In genomic region chr18:40346146-40346545, GRCh38 we compare ENCODE assay signal across 17 cellular contexts.
A peak's percentile ranks its signal among the peaks of the same experiment; 100 is the strongest.
DNase-seq lines count a peak whose midpoint lies in the region; ATAC-seq and TF ChIP-seq lines count a peak whose summit lies in the region.
"Had no signal": no experiment of that assay in that cellular context is flagged by ENCODE, and none has a peak within 500 bp of the region (broad histone marks: within the 10 kb centered on the region; RNA-seq: fewer than 3 reads in every experiment).

No MANE protein-coding gene starts in this region.

- no peak overlapping the region for H2BK120ac ChIP-seq in mesenchymal stem cell (ENCODE audit: low read depth, low read length)

- H3K27me3 ChIP-seq in fibroblast of lung (ENCODE audit: control insufficient read depth, insufficient read depth, low read length), result no peaks in the 10 kb centered on the region
- no peaks in the 10 kb centered on the region for H3K27me3 ChIP-seq in mesenchymal stem cell (ENCODE audit: control insufficient read depth in 1 of 2, insufficient read depth in 1 of 2, low read length in 2 of 2)
- no peaks in the 10 kb centered on the region for H3K27me3 ChIP-seq in left ventricle myocardium inferior (ENCODE audit: low read depth)
- H3K27me3 ChIP-seq: BLaER1 had no signal

- H3K4me3 ChIP-seq in fibroblast of lung (replicated peaks in 1 of 4; ENCODE audit: control extremely low read depth in 1 of 4, insufficient read depth in 1 of 4, low read depth in 3 of 4, low read length in 4 of 4), result no peak overlapping the region
- H3K4me3 ChIP-seq in mesenchymal stem cell (ENCODE audit: insufficient read depth in 1 of 2, low read depth in 1 of 2, low read length in 2 of 2), result no peak overlapping the region
- no peak overlapping the region for H3K4me3 ChIP-seq in left ventricle myocardium inferior
- H3K4me3 ChIP-seq: BLaER1, GM23338 had no signal

- H3K79me2 ChIP-seq in fibroblast of lung (ENCODE audit: control insufficient read depth, insufficient read depth, low read length), result no peaks in the 10 kb centered on the region

- no peaks in the 10 kb centered on the region for H3K79me1 ChIP-seq in mesenchymal stem cell (replicated peaks; ENCODE audit: low read length, poor library complexity, severe bottlenecking)

- no peak overlapping the region for H3K23ac ChIP-seq in mesenchymal stem cell (ENCODE audit: low read length in 2 of 2)

- DNase-seq in GM04504 (ENCODE audit: low read depth), result peak; percentile 6
- peak; percentile 83 for DNase-seq in NCI-H82 treated with DMSO at 0.1 percent for 48 hours (lab: John Stamatoyannopoulos, UW; ENCODE audit: unreplicated experiment)
- DNase-seq in fibroblast of lung (ENCODE audit: low read depth in 2 of 2), result peak; percentile 5 to 6
- DNase-seq in mesenchymal stem cell, result peak; percentile 4
- no peak for DNase-seq in left ventricle myocardium inferior
- no peak for DNase-seq in EL
- no peak for DNase-seq in activated T-cell treated with anti-CD3 and anti-CD28 coated beads, Interleukin-2, amount 50 U/mL, for 48 hours
- DNase-seq: ACHN; CD4-positive, alpha-beta memory T cell; DMS53; DND-41; HCEC 1CT; Karpas-422; KBM-7 had no signal

- H3K4me2 ChIP-seq in fibroblast of lung (ENCODE audit: extremely low read depth, insufficient read depth, low read length), result no peak overlapping the region
- no peak overlapping the region for H3K4me2 ChIP-seq in mesenchymal stem cell (ENCODE audit: low read length, poor library complexity, severe bottlenecking)
- H3K4me2 ChIP-seq: BLaER1, GM23338 had no signal

- no peaks in the 10 kb centered on the region for H4K20me1 ChIP-seq in fibroblast of lung (ENCODE audit: control insufficient read depth, extremely low read depth, insufficient read depth, low read length)
- H4K20me1 ChIP-seq: BLaER1 had no signal

- no peak overlapping the region for H2BK5ac ChIP-seq in mesenchymal stem cell (ENCODE audit: low read depth, low read length, poor library complexity, severe bottlenecking)

- H3K18ac ChIP-seq in mesenchymal stem cell (ENCODE audit: low read depth in 1 of 2, low read length in 2 of 2), result no peak overlapping the region

- no peaks in the 10 kb centered on the region for H3K9me3 ChIP-seq in fibroblast of lung (ENCODE audit: control insufficient read depth, insufficient read depth, low read depth, low read length)
- no peaks in the 10 kb centered on the region for H3K9me3 ChIP-seq in mesenchymal stem cell (ENCODE audit: control insufficient read depth, low read length)
- H3K9me3 ChIP-seq in left ventricle myocardium inferior (replicated peaks), result no peaks in the 10 kb centered on the region
- H3K9me3 ChIP-seq: BLaER1 had no signal

- H3K36me3 ChIP-seq in fibroblast of lung (ENCODE audit: control insufficient read depth, insufficient read depth, low read length) (no peaks in the 10 kb centered on the region), mesenchymal stem cell (ENCODE audit: control insufficient read depth in 1 of 2, insufficient read depth in 2 of 2, low read depth in 1 of 2, low read length in 2 of 2) (no peaks in the 10 kb centered on the region), left ventricle myocardium inferior (no peaks in the 10 kb centered on the region)
- H3K36me3 ChIP-seq: BLaER1 had no signal

- H2BK12ac ChIP-seq in mesenchymal stem cell (ENCODE audit: low read length in 2 of 2), result no peak overlapping the region

- H3K27ac ChIP-seq in fibroblast of lung (ENCODE audit: insufficient read depth, low read length) (no peak overlapping the region), mesenchymal stem cell (ENCODE audit: low read length, poor library complexity, severe bottlenecking) (no peak overlapping the region), left ventricle myocardium inferior (replicated peaks) (no peak overlapping the region)
- H3K27ac ChIP-seq: BLaER1 had no signal

- H4K91ac ChIP-seq in mesenchymal stem cell (ENCODE audit: low read length), result no peak overlapping the region

- no peak overlapping the region for H3K9ac ChIP-seq in fibroblast of lung (ENCODE audit: insufficient read depth, low read length)
- H3K9ac ChIP-seq in mesenchymal stem cell (ENCODE audit: low read length), result no peak overlapping the region
- H3K9ac ChIP-seq: BLaER1 had no signal

- no peak overlapping the region for H2AK5ac ChIP-seq in mesenchymal stem cell (ENCODE audit: low read length, severe bottlenecking)

- no peak overlapping the region for H4K8ac ChIP-seq in mesenchymal stem cell (ENCODE audit: low read length)

- H3K4me1 ChIP-seq in fibroblast of lung (ENCODE audit: control insufficient read depth, extremely low read depth, insufficient read depth, low read length), result no peaks in the 10 kb centered on the region
- no peaks in the 10 kb centered on the region for H3K4me1 ChIP-seq in mesenchymal stem cell (ENCODE audit: control insufficient read depth, insufficient read depth, low read depth, low read length)
- H3K4me1 ChIP-seq in left ventricle myocardium inferior, result no peaks in the 10 kb centered on the region
- H3K4me1 ChIP-seq: BLaER1 had no signal

- intact Hi-C loops in left ventricle myocardium inferior (cut with micrococcal nuclease), result no loop called here

- TF ChIP-seq CTCF in fibroblast of lung (conservative IDR thresholded peaks at IDR 0.05 in 1 of 2, IDR thresholded peaks at IDR 0.05 in 1 of 2; ENCODE audit: low read depth in 1 of 2, low read length in 2 of 2), result no peak
- no peak for TF ChIP-seq CTCF in left ventricle myocardium inferior (IDR thresholded peaks at IDR 0.05; ENCODE audit: borderline replicate concordance)

- H2BK15ac ChIP-seq in mesenchymal stem cell (ENCODE audit: low read depth, poor library complexity, severe bottlenecking), result no peak overlapping the region

- H2AFZ ChIP-seq in fibroblast of lung (ENCODE audit: low read length) (no peak overlapping the region), mesenchymal stem cell (ENCODE audit: low read depth, low read length) (no peak overlapping the region)
- H2AFZ ChIP-seq: GM23338 had no signal

- H3K4ac ChIP-seq in mesenchymal stem cell (ENCODE audit: low read depth in 1 of 2, low read length in 2 of 2), result no peak overlapping the region

- no peak for ATAC-seq in GM19452 (IDR thresholded peaks at IDR 0.05; ENCODE audit: unreplicated experiment)
- ATAC-seq: GM23338 had no signal

- H3K14ac ChIP-seq in mesenchymal stem cell (ENCODE audit: low read length in 2 of 2), result no peak overlapping the region

Comparison
In these comparisons a context has a peak if more than half of its experiments do, and no peak if none do; other contexts are left out.
1. DNase-seq: peak in GM04504 (single experiment), NCI-H82 treated with DMSO at 0.1 percent for 48 hours (single experiment), fibroblast of lung (2 of 2) and mesenchymal stem cell (single experiment); none in left ventricle myocardium inferior (single experiment), EL (single experiment) and activated T-cell treated with anti-CD3 and anti-CD28 coated beads, Interleukin-2, amount 50 U/mL, for 48 hours (0 of 2).